ENCODE assay signal across 8 cellular contexts in the genomic region with DNA sequence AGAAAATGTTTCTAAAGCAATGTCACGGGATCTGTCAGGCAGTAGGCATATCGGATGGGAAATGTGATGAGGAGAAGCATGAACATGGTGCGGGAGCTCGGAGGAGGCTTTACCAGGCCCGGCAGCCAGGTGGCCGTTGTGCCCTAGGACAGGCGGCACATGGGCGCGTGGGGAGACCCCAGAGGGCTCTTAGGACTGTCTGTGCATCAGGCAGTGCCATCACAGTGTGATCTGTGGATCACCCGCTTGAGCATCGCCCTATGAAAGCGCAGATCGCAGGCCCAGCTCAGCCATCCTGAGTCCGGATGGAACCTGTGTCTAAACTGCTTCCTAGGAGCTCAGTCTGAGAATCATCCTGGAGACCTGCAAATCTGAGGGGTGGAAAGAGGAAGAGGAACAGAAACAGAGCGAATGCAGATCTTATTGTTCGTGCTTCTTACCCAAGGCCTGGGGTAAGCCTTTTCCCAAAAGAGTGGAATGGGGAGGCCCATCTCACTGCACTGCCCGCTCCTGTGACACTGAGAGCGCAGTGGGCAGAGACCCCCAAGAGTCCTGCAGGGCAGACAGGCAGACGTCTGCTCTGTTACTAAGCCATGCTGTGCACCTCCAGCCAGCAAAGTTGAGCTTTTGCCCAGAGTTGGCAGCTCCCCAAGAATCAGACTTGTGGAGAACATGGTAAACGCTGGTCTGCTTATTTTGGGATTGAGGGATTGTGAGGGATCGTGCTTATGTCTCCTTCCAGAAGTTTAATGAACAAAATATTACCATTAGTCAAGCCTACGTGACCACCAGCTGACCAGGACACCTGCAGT.
DNase-seq lines count a peak whose midpoint lies in the region; ATAC-seq and TF ChIP-seq lines count a peak whose summit lies in the region.
"Had no signal": no experiment of that assay in that cellular context is flagged by ENCODE, and none has a peak within 500 bp of the region (broad histone marks: within the 10 kb centered on the region; RNA-seq: fewer than 3 reads in every experiment).

No MANE protein-coding gene starts in this region.

- TF ChIP-seq POLR2A in NB4 (IDR thresholded peaks at IDR 0.05; ENCODE audit: extremely low read depth, insufficient read length), result no peak

- ATAC-seq in thoracic aorta (ENCODE audit: insufficient number of reproducible peaks, low FRiP score, low read depth) (no peak), HG02678 (IDR thresholded peaks at IDR 0.05; ENCODE audit: unreplicated experiment) (no peak)

- peaks cover 10 to 42% of the 10 kb centered on the region in 2 donors for H3K4me1 ChIP-seq in thoracic aorta (ENCODE audit: control insufficient read depth in 1 of 2, low read depth in 2 of 2)

- no peak overlapping the region for H3K4me3 ChIP-seq in NB4 (ENCODE audit: low read depth, low read length)
- no peak overlapping the region for H3K4me3 ChIP-seq in thoracic aorta

- no peak for TF ChIP-seq CTCF in NB4 (IDR thresholded peaks at IDR 0.05; ENCODE audit: low read depth, low read length)
- TF ChIP-seq CTCF in thoracic aorta (IDR thresholded peaks at IDR 0.05), result peak; percentile 14

- no peaks in the 10 kb centered on the region for H3K36me3 ChIP-seq in thoracic aorta

- no peaks in the 10 kb centered on the region for H3K9me3 ChIP-seq in thoracic aorta

- DNase-seq in NB4 (ENCODE audit: low read depth) (peak; percentile 53), anterior cingulate cortex (lab: John Stamatoyannopoulos, UW) (peak in 46 of 58 donors; percentile 8 to 75 (median 40)), iris pigment epithelial cell (ENCODE audit: low read depth) (peak; percentile 27), thoracic aorta (ENCODE audit: low spot score) (peak; percentile 66)
- no peak for DNase-seq in stimulated activated CD4-positive, alpha-beta T cell treated with anti-CD3 and anti-CD28 coated beads, Interleukin-4, amount 100 ng/mL, for 4 hours
- DNase-seq in effector CD4-positive, alpha-beta T cell, result no peak
- DNase-seq: stimulated activated naive B cell treated with anti-CD40 and anti-IgM and Interleukin-4, amounts not matched to agents 10 μg/mL and 1 μg/mL and 100 μg/mL, for 72 hours had no signal

- H3K27ac ChIP-seq in thoracic aorta, result peak overlapping the region in 1 of 2 donors; percentile 40

- no peaks in the 10 kb centered on the region for H3K27me3 ChIP-seq in thoracic aorta (replicated peaks; ENCODE audit: insufficient read depth)

Comparison
In these comparisons a context has a peak if more than half of its experiments do, and no peak if none do; other contexts are left out.
1. DNase-seq: peak in NB4 (single experiment), anterior cingulate cortex (46 of 58), iris pigment epithelial cell (single experiment) and thoracic aorta (single experiment); none in stimulated activated CD4-positive, alpha-beta T cell treated with anti-CD3 and anti-CD28 coated beads, Interleukin-4, amount 100 ng/mL, for 4 hours (0 of 2) and effector CD4-positive, alpha-beta T cell (single experiment).